In the genomic region with DNA sequence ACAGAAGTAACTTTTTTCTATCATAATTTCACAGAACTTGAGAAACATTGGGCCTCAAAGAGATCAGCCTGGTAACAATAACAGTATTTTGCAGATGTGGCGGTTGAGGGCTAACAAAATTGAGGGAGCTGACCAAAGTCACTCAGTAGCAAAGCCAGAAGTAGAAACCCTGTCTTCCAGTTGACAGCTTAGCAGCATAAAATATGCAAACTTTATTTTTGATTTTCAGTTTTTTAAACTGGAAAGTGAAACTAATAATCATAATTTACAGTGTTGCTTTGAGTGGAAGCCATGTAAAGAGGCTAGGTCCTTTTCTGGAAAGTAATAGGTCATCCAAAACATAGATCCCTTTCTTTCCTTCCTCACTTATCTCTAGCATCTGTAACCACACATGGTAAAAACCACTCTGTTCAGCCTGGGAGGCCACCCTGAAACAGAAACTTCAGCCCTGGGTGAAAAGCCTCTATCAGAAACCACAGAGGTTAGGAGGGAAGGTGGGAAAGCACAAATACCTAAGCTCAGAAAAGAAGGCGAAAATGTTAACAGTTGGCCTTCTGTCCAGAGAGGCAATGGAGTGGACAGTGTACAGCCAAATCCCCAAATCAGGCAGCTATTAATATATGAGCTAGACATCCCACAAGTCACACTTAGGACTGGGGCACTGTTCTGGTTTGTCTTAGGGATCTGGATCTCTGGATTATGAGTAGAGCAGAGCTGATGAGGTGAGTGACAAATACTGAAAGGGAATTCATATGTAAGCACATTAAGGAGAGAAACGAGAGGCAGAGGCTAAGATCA, we compare ENCODE assay signal across 9 cellular contexts.
A peak's percentile ranks its signal among the peaks of the same experiment; 100 is the strongest.
DNase-seq lines count a peak whose midpoint lies in the region; ATAC-seq and TF ChIP-seq lines count a peak whose summit lies in the region.
"Had no signal": no experiment of that assay in that cellular context is flagged by ENCODE, and none has a peak within 500 bp of the region (broad histone marks: within the 10 kb centered on the region; RNA-seq: fewer than 3 reads in every experiment).

No MANE protein-coding gene starts in this region.

- H3K9ac ChIP-seq in neural progenitor cell = no peak overlapping the region

- POLR2A ChIA-PET in CD8-positive, alpha-beta memory T cell (lab: Charles Lee) = no interaction called here

- H3K4me1 ChIP-seq in osteoblast (ENCODE audit: insufficient read depth, low read length) (no peaks in the 10 kb centered on the region), neural progenitor cell (no peaks in the 10 kb centered on the region)
- H3K4me1 ChIP-seq in CD8-positive, alpha-beta memory T cell (ENCODE audit: insufficient read depth, low read length) = no peaks in the 10 kb centered on the region

- H3K4me3 ChIP-seq in NB4 (ENCODE audit: low read depth, low read length) (no peak overlapping the region), osteoblast (ENCODE audit: insufficient read depth, low read length) (no peak overlapping the region), neural progenitor cell (no peak overlapping the region)
- no peak overlapping the region for H3K4me3 ChIP-seq in CD8-positive, alpha-beta memory T cell (ENCODE audit: low read length)

- H3K9me3 Mint-ChIP-seq in neural progenitor cell = peaks cover 2% of the 10 kb centered on the region
- no peaks in the 10 kb centered on the region for H3K9me3 Mint-ChIP-seq in CD8-positive, alpha-beta memory T cell

- peaks cover 4% of the 10 kb centered on the region for H3K27me3 Mint-ChIP-seq in neural progenitor cell (ENCODE audit: insufficient read depth, low read depth)
- peaks cover 0 to under 1% of the 10 kb centered on the region in 2 donors for H3K27me3 Mint-ChIP-seq in CD8-positive, alpha-beta memory T cell

- H3K4me3 Mint-ChIP-seq in neural progenitor cell = no peak overlapping the region
- H3K4me3 Mint-ChIP-seq in CD8-positive, alpha-beta memory T cell = peak overlapping the region in 1 of 7 donors; percentile 9

- H3K9me3 ChIP-seq in osteoblast (ENCODE audit: low read depth, low read length) (no peaks in the 10 kb centered on the region), neural progenitor cell (ENCODE audit: low read depth) (no peaks in the 10 kb centered on the region)
- H3K9me3 ChIP-seq in CD8-positive, alpha-beta memory T cell (ENCODE audit: low read length) = no peaks in the 10 kb centered on the region

- H3K27me3 ChIP-seq in osteoblast (ENCODE audit: insufficient read depth, low read length) = no peaks in the 10 kb centered on the region
- H3K27me3 ChIP-seq in neural progenitor cell = no peaks in the 10 kb centered on the region
- H3K27me3 ChIP-seq in CD8-positive, alpha-beta memory T cell (ENCODE audit: insufficient read depth, low read length, poor library complexity, severe bottlenecking) = no peaks in the 10 kb centered on the region

- no peaks in the 10 kb centered on the region for H3K36me3 ChIP-seq in osteoblast (ENCODE audit: insufficient read depth, low read length)
- H3K36me3 ChIP-seq in neural progenitor cell = no peaks in the 10 kb centered on the region
- no peaks in the 10 kb centered on the region for H3K36me3 ChIP-seq in CD8-positive, alpha-beta memory T cell (ENCODE audit: insufficient read depth, low read length)

- no peaks in the 10 kb centered on the region for H3K36me3 Mint-ChIP-seq in neural progenitor cell
- no peaks in the 10 kb centered on the region for H3K36me3 Mint-ChIP-seq in CD8-positive, alpha-beta memory T cell

- ATAC-seq in HG02798 (IDR thresholded peaks at IDR 0.05; ENCODE audit: poor library complexity, unreplicated experiment) = peak; percentile 91
- ATAC-seq: sciatic nerve had no signal

- no peak overlapping the region for H3K27ac Mint-ChIP-seq in neural progenitor cell
- H3K27ac Mint-ChIP-seq in CD8-positive, alpha-beta memory T cell = peak overlapping the region in 4 of 8 donors; percentile 5 to 58 (median 45)

- no peaks in the 10 kb centered on the region for H3K79me2 ChIP-seq in osteoblast (ENCODE audit: insufficient read depth, low read length)
- H3K79me2 ChIP-seq in neural progenitor cell (ENCODE audit: low read depth) = no peaks in the 10 kb centered on the region

- no peaks in the 10 kb centered on the region for H3F3A ChIP-seq in neural progenitor cell (ENCODE audit: low read depth)

- H4K20me1 ChIP-seq in osteoblast (ENCODE audit: insufficient read depth, low read length) (no peaks in the 10 kb centered on the region), neural progenitor cell (ENCODE audit: low read depth) (no peaks in the 10 kb centered on the region)

- TF ChIP-seq POLR2A in NB4 (IDR thresholded peaks at IDR 0.05; ENCODE audit: extremely low read depth, insufficient read length) = no peak

- TF ChIP-seq CTCF in NB4 (IDR thresholded peaks at IDR 0.05; ENCODE audit: low read depth, low read length) = no peak
- no peak for TF ChIP-seq CTCF in osteoblast (IDR thresholded peaks at IDR 0.05; ENCODE audit: extremely low read depth, low read depth, low read length)
- no peak for TF ChIP-seq CTCF in neural progenitor cell (IDR thresholded peaks at IDR 0.05)

- H3K4me2 ChIP-seq in osteoblast (ENCODE audit: insufficient read depth, low read length) (peak overlapping the region; percentile 3), neural progenitor cell (no peak overlapping the region)

- H3K4me1 Mint-ChIP-seq in neural progenitor cell = no peaks in the 10 kb centered on the region
- H3K4me1 Mint-ChIP-seq in CD8-positive, alpha-beta memory T cell = peaks cover 8 to 17% (median 12%) of the 10 kb centered on the region in 3 donors

- DNase-seq in GM19238 (ENCODE audit: insufficient read length, low spot score) = peak; percentile 13
- DNase-seq in NB4 (ENCODE audit: low read depth) = peak; percentile 3
- DNase-seq in osteoblast (ENCODE audit: insufficient read length, low spot score, missing footprints) = peak; percentile 18
- DNase-seq in neural progenitor cell (ENCODE audit: low spot score) = no peak
- DNase-seq in stimulated activated CD4-positive, alpha-beta T cell treated with anti-CD3 and anti-CD28 coated beads, Interleukin-15, amount 100 ng/mL, for 24 hours = no peak
- no peak for DNase-seq in CD8-positive, alpha-beta memory T cell
- DNase-seq in NCI-H510A treated with DMSO at 0.1 percent for 48 hours (lab: John Stamatoyannopoulos, UW) = no peak

- CTCF ChIA-PET in CD8-positive, alpha-beta memory T cell (lab: Charles Lee) = no interaction called here

- H3K27ac ChIP-seq in osteoblast (ENCODE audit: low read depth, low read length) (no peak overlapping the region), neural progenitor cell (no peak overlapping the region)
- H3K27ac ChIP-seq in CD8-positive, alpha-beta memory T cell (ENCODE audit: low read depth, low read length) = no peak overlapping the region

- H2AFZ ChIP-seq in osteoblast (ENCODE audit: low read length) (peak overlapping the region; percentile 70), neural progenitor cell (replicated peaks) (no peak overlapping the region)

Comparison
In these comparisons a context has a peak if more than half of its experiments do, and no peak if none do; other contexts are left out.
1. DNase-seq: peak in GM19238 (single experiment), NB4 (single experiment) and osteoblast (single experiment); none in neural progenitor cell (single experiment), stimulated activated CD4-positive, alpha-beta T cell treated with anti-CD3 and anti-CD28 coated beads, Interleukin-15, amount 100 ng/mL, for 24 hours (single experiment), CD8-positive, alpha-beta memory T cell (0 of 5) and NCI-H510A treated with DMSO at 0.1 percent for 48 hours (single experiment).